1 cellular context compared by ENCODE assay signal in genomic region chr12:76552343-76552938, GRCh38.
TF ChIP-seq lines count a peak whose summit lies in the region.

No MANE protein-coding gene starts in this region.

TF ChIP-seq in WTC11, 78 proteins besides CTCF, POLR2A, EP300 and RAD21 (continued from another document):
- TF ChIP-seq, protein P1, sequence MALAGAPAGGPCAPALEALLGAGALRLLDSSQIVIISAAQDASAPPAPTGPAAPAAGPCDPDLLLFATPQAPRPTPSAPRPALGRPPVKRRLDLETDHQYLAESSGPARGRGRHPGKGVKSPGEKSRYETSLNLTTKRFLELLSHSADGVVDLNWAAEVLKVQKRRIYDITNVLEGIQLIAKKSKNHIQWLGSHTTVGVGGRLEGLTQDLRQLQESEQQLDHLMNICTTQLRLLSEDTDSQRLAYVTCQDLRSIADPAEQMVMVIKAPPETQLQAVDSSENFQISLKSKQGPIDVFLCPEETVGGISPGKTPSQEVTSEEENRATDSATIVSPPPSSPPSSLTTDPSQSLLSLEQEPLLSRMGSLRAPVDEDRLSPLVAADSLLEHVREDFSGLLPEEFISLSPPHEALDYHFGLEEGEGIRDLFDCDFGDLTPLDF (CRISPR knock-in tag; IDR thresholded peaks at IDR 0.05), result no peak
- TF ChIP-seq, protein P2, sequence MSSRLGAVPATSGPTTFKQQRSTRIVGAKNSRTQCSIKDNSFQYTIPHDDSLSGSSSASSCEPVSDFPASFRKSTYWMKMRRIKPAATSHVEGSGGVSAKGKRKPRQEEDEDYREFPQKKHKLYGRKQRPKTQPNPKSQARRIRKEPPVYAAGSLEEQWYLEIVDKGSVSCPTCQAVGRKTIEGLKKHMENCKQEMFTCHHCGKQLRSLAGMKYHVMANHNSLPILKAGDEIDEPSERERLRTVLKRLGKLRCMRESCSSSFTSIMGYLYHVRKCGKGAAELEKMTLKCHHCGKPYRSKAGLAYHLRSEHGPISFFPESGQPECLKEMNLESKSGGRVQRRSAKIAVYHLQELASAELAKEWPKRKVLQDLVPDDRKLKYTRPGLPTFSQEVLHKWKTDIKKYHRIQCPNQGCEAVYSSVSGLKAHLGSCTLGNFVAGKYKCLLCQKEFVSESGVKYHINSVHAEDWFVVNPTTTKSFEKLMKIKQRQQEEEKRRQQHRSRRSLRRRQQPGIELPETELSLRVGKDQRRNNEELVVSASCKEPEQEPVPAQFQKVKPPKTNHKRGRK (CRISPR knock-in tag; IDR thresholded peaks at IDR 0.05; ENCODE audit: borderline replicate concordance), result no peak
- no peak for TF ChIP-seq MXD4 (CRISPR knock-in tag; IDR thresholded peaks at IDR 0.05; ENCODE audit: borderline replicate concordance)
- no peak for TF ChIP-seq ZNF219 (CRISPR knock-in tag; IDR thresholded peaks at IDR 0.05; ENCODE audit: borderline replicate concordance)
- TF ChIP-seq NR2C2 (CRISPR knock-in tag; IDR thresholded peaks at IDR 0.05), result no peak
- no peak for TF ChIP-seq CBFB (CRISPR knock-in tag; IDR thresholded peaks at IDR 0.05; ENCODE audit: low read depth)
- TF ChIP-seq TCF7 (CRISPR knock-in tag; IDR thresholded peaks at IDR 0.05; ENCODE audit: low read depth), result no peak
- no peak for TF ChIP-seq CREB1 (CRISPR knock-in tag; IDR thresholded peaks at IDR 0.05)
- TF ChIP-seq ZMAT4 (CRISPR knock-in tag; IDR thresholded peaks at IDR 0.05), result no peak
- TF ChIP-seq ARID4B (CRISPR knock-in tag; IDR thresholded peaks at IDR 0.05; ENCODE audit: borderline replicate concordance), result no peak
- no peak for TF ChIP-seq EMX1 (CRISPR knock-in tag; IDR thresholded peaks at IDR 0.05)
